ENCODE assay signal across 22 cellular contexts in genomic region chr4:1294424-1294823, GRCh38. TPM values are rescaled to one million over a fixed set of nuclear protein-coding genes. Genes with fewer than 3 reads are reported as not detected.
A peak's percentile ranks its signal among the peaks of the same experiment; 100 is the strongest.
DNase-seq lines count a peak whose midpoint lies in the region; TF ChIP-seq lines count a peak whose summit lies in the region.
"Had no signal": no experiment of that assay in that cellular context is flagged by ENCODE, and none has a peak within 500 bp of the region (broad histone marks: within the 10 kb centered on the region; RNA-seq: fewer than 3 reads in every experiment).

No MANE protein-coding gene starts in this region.

- peak overlapping the region; percentile 57 for H3K27ac ChIP-seq in left ventricle myocardium inferior (replicated peaks)
- H3K27ac ChIP-seq in mesenchymal stem cell (ENCODE audit: low read length, poor library complexity, severe bottlenecking), result peak overlapping the region; percentile 19
- peak overlapping the region in 3 of 5 donors; percentile 41 to 53 (median 50) for H3K27ac ChIP-seq in stomach
- H3K27ac ChIP-seq: esophagus squamous epithelium, PC-9, SJCRH30 had no signal

- no peak overlapping the region for H3K14ac ChIP-seq in mesenchymal stem cell (ENCODE audit: low read length in 2 of 2)

- WGBS in mesenchymal stem cell, result 81% methylated on average over 11 of the region's 14 CpGs
- 61 to 77% (median 73%) methylated on average over 12 to 14 of the region's 14 CpGs for WGBS in stomach, 5 donors

- H2AK5ac ChIP-seq in mesenchymal stem cell (ENCODE audit: low read length, severe bottlenecking), result no peak overlapping the region

- H2BK12ac ChIP-seq in mesenchymal stem cell (ENCODE audit: low read length in 2 of 2), result no peak overlapping the region

- no peak for TF ChIP-seq POLR2A in stomach (IDR thresholded peaks at IDR 0.05)

- no peak overlapping the region for H3K23ac ChIP-seq in mesenchymal stem cell (ENCODE audit: low read length in 2 of 2)

- H3K4ac ChIP-seq in mesenchymal stem cell (ENCODE audit: low read depth in 1 of 2, low read length in 2 of 2), result no peak overlapping the region

- H3K36me3 ChIP-seq in left ventricle myocardium inferior (peaks cover 31% of the 10 kb centered on the region), adipocyte (ENCODE audit: control insufficient read depth, insufficient read depth, low read length, severe bottlenecking) (peaks cover 24% of the 10 kb centered on the region), mesenchymal stem cell (ENCODE audit: control insufficient read depth in 1 of 2, insufficient read depth in 2 of 2, low read depth in 1 of 2, low read length in 2 of 2) (peaks cover 27 to 53% of the 10 kb centered on the region in 2 experiments), stomach (peaks cover 9 to 36% (median 33%) of the 10 kb centered on the region in 4 donors)

- no peak overlapping the region for H3K18ac ChIP-seq in mesenchymal stem cell (ENCODE audit: low read depth in 1 of 2, low read length in 2 of 2)

- no peak for TF ChIP-seq EP300 in stomach (IDR thresholded peaks at IDR 0.05)

- H3K27me3 ChIP-seq in left ventricle myocardium inferior (ENCODE audit: low read depth) (no peaks in the 10 kb centered on the region), adipocyte (replicated peaks; ENCODE audit: control insufficient read depth, insufficient read depth, low read length) (no peaks in the 10 kb centered on the region), mesenchymal stem cell (ENCODE audit: control insufficient read depth in 1 of 2, insufficient read depth in 1 of 2, low read length in 2 of 2) (no peaks in the 10 kb centered on the region), stomach (no peaks in the 10 kb centered on the region)
- H3K27me3 ChIP-seq: esophagus squamous epithelium, SJCRH30 had no signal

- H4K8ac ChIP-seq in mesenchymal stem cell (ENCODE audit: low read length), result no peak overlapping the region

- DNase-seq in left ventricle myocardium inferior (no peak), cardiac septum (ENCODE audit: low spot score) (no peak), adipocyte (ENCODE audit: low read depth) (no peak), mesenchymal stem cell (no peak), stomach (no peak), Ammon's horn (ENCODE audit: low spot score) (no peak), NCI-H2227 (lab: John Stamatoyannopoulos, UW; ENCODE audit: unreplicated experiment) (no peak)
- no peak for DNase-seq in activated T-cell treated with anti-CD3 and anti-CD28 coated beads, Interleukin-2, amount 50 U/mL, for 1 hour
- DNase-seq: ACHN; activated CD8-positive, alpha-beta memory T cell treated with anti-CD3 and anti-CD28 coated beads, Interleukin-2, amount 50 U/mL, for 4 hours; central memory CD4-positive, alpha-beta T cell; DMS53; effector memory CD4-positive, alpha-beta T cell; esophagus squamous epithelium; GOT3; KBM-7; NCI-H1694 treated with DMSO at 0.1 percent for 48 hours; NCI-H774; PC-9; retina; SJCRH30; stimulated activated CD4-positive, alpha-beta T cell treated with anti-CD3 and anti-CD28 coated beads, Interleukin-15, amount 100 ng/mL, for 24 hours had no signal

- peaks cover 3% of the 10 kb centered on the region for H3K79me1 ChIP-seq in mesenchymal stem cell (replicated peaks; ENCODE audit: low read length, poor library complexity, severe bottlenecking)

- H3K9me3 ChIP-seq in left ventricle myocardium inferior (replicated peaks) (no peaks in the 10 kb centered on the region), adipocyte (ENCODE audit: control insufficient read depth, low read length) (no peaks in the 10 kb centered on the region), mesenchymal stem cell (ENCODE audit: control insufficient read depth, low read length) (no peaks in the 10 kb centered on the region), stomach (no peaks in the 10 kb centered on the region)
- H3K9me3 ChIP-seq: esophagus squamous epithelium, SJCRH30 had no signal

- intact Hi-C loops in left ventricle myocardium inferior (cut with micrococcal nuclease), result no loop called here
- intact Hi-C loops in cardiac septum (cut with DNase I), result loop anchor here (10.0 kb wide), 1 partner anchor 360 kb away; the partner anchor contains the start of genes GAK and TMEM175
- intact Hi-C loops in stomach (cut with DNase I; ENCODE audit: low total_unique reads), result loop anchor here (5.0 kb wide), 1 partner anchor 53 kb away; the partner anchor contains the start of gene UVSSA

- H3K9ac ChIP-seq in adipocyte (ENCODE audit: low read length) (peak overlapping the region; percentile 20), mesenchymal stem cell (ENCODE audit: low read length) (peak overlapping the region; percentile 51)

- H2BK15ac ChIP-seq in mesenchymal stem cell (ENCODE audit: low read depth, poor library complexity, severe bottlenecking), result no peak overlapping the region

- H2BK5ac ChIP-seq in mesenchymal stem cell (ENCODE audit: low read depth, low read length, poor library complexity, severe bottlenecking), result no peak overlapping the region

- peaks cover 83% of the 10 kb centered on the region for H3K4me1 ChIP-seq in left ventricle myocardium inferior
- peaks cover 33% of the 10 kb centered on the region for H3K4me1 ChIP-seq in adipocyte (ENCODE audit: control insufficient read depth, insufficient read depth, low read length)
- peaks cover 46% of the 10 kb centered on the region for H3K4me1 ChIP-seq in mesenchymal stem cell (ENCODE audit: control insufficient read depth, insufficient read depth, low read depth, low read length)
- peaks cover 44 to 87% (median 66%) of the 10 kb centered on the region in 4 donors for H3K4me1 ChIP-seq in stomach

- no peak overlapping the region for H2BK120ac ChIP-seq in mesenchymal stem cell (ENCODE audit: low read depth, low read length)

- H3K4me2 ChIP-seq in mesenchymal stem cell (ENCODE audit: low read length, poor library complexity, severe bottlenecking), result no peak overlapping the region
- H3K4me2 ChIP-seq: PC-9 had no signal

- H2AFZ ChIP-seq in mesenchymal stem cell (ENCODE audit: low read depth, low read length), result no peak overlapping the region
- H2AFZ ChIP-seq: PC-9 had no signal

- TF ChIP-seq CTCF in left ventricle myocardium inferior (IDR thresholded peaks at IDR 0.05; ENCODE audit: borderline replicate concordance) (no peak), stomach (IDR thresholded peaks at IDR 0.05) (no peak)

- H3K4me3 ChIP-seq in left ventricle myocardium inferior (peak overlapping the region; percentile 31), adipocyte (ENCODE audit: low read length) (no peak overlapping the region), mesenchymal stem cell (ENCODE audit: insufficient read depth in 1 of 2, low read depth in 1 of 2, low read length in 2 of 2) (peak overlapping the region in 1 of 2 experiments; percentile 37), stomach (peak overlapping the region in 1 of 4 donors; percentile 9)
- H3K4me3 ChIP-seq: esophagus squamous epithelium, PC-9, SJCRH30 had no signal

- no peak overlapping the region for H4K91ac ChIP-seq in mesenchymal stem cell (ENCODE audit: low read length)

RNA-seq across cellular contexts. Expression of gene MAEA, which starts 4.7 kb away (rescaled TPM):
- 49.5 TPM for total RNA-seq in left ventricle myocardium inferior
- 55.2 TPM for total RNA-seq in cardiac septum
- 37.6 TPM for polyA plus RNA-seq in mesenchymal stem cell (2013, experiment 1 of 2)
- 37.1 TPM for polyA plus RNA-seq in mesenchymal stem cell (2013, experiment 2 of 2)
- total RNA-seq in stomach, result 100 to 1,000 TPM in 3 of 5 donors, 10 to 100 TPM in 2; 34.0 to 295 (median 103) TPM
- 10 to 100 TPM; 42.3 to 48.4 (median 42.8) TPM for polyA plus RNA-seq in stomach

RNA-seq across cellular contexts. Expression of gene CTBP1, which starts 45.5 kb away (rescaled TPM):
- total RNA-seq in left ventricle myocardium inferior (112 TPM), cardiac septum (129 TPM), stomach (100 to 1,000 TPM in 3 of 5 donors, 10 to 100 TPM in 2; 85.0 to 415 (median 227) TPM)
- polyA plus RNA-seq in mesenchymal stem cell (2013, experiment 1 of 2), result 96.7 TPM
- polyA plus RNA-seq in mesenchymal stem cell (2013, experiment 2 of 2), result 92.8 TPM
- polyA plus RNA-seq in stomach, result 10 to 100 TPM; 72.7 to 90.4 (median 83.5) TPM

RNA-seq across cellular contexts. Expression of gene UVSSA, which starts 52.6 kb away (rescaled TPM):
- total RNA-seq in left ventricle myocardium inferior (5.9 TPM), cardiac septum (10.4 TPM), stomach (100 to 1,000 TPM in 1 of 5 donors, 10 to 100 TPM in 4; 15.1 to 103 (median 53.9) TPM)
- 4.8 TPM for polyA plus RNA-seq in mesenchymal stem cell (2013, experiment 1 of 2)
- polyA plus RNA-seq in mesenchymal stem cell (2013, experiment 2 of 2), result 4.3 TPM
- polyA plus RNA-seq in stomach, result 1 to 10 TPM; 4.1 to 7.0 (median 5.2) TPM
